In the genomic region with DNA sequence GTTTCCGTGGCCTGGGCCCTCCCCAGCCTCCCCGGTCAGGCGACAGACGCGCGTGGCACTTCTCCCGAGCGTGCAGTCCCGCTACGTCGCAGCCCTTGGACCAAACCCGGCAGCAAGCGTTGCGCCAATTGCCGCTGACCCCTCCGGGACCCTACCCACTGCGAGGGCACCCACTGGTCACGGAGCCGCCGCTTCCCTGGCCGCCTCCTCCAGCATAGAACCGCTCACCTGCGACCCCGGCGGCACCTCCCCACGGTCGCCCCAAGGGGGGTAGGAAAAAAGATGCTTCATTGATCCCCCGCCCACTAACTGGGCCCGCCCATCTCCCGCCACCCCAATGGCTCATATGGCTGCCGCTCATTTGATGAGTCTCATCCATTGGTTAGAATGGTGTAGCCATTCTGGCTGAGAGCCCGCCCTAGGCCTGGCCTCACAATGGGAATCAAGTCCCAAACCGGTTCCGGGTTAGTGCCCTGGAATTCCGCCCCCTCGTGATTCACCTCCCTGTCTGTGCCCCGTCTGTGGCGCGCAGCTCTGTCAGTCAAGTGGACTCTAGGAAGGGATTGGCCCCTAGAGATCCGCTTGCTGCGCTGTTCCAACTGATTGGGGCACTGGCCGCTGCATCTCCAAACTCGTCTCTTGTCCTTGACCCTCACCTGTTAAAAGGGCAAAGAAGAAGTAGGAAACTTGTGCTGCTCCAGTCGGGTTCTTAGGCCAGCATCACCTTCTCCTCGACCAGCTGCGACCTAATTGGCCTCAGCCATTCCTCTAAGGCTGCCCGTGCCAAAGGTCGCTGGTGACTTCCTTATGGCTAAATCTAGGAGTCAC, we compare ENCODE assay signal across 1 cellular context.
TF ChIP-seq lines count a peak whose summit lies in the region.

Gene MSANTD4 (minus strand): TSS at position 274 of the 828 bp plus-strand sequence. CDS start 11,323 bp downstream, outside the sequence.

TF ChIP-seq in K562, 482 proteins besides CTCF, POLR2A, EP300 and RAD21 (continued from another document and continues in another):
- TF ChIP-seq, protein P1, sequence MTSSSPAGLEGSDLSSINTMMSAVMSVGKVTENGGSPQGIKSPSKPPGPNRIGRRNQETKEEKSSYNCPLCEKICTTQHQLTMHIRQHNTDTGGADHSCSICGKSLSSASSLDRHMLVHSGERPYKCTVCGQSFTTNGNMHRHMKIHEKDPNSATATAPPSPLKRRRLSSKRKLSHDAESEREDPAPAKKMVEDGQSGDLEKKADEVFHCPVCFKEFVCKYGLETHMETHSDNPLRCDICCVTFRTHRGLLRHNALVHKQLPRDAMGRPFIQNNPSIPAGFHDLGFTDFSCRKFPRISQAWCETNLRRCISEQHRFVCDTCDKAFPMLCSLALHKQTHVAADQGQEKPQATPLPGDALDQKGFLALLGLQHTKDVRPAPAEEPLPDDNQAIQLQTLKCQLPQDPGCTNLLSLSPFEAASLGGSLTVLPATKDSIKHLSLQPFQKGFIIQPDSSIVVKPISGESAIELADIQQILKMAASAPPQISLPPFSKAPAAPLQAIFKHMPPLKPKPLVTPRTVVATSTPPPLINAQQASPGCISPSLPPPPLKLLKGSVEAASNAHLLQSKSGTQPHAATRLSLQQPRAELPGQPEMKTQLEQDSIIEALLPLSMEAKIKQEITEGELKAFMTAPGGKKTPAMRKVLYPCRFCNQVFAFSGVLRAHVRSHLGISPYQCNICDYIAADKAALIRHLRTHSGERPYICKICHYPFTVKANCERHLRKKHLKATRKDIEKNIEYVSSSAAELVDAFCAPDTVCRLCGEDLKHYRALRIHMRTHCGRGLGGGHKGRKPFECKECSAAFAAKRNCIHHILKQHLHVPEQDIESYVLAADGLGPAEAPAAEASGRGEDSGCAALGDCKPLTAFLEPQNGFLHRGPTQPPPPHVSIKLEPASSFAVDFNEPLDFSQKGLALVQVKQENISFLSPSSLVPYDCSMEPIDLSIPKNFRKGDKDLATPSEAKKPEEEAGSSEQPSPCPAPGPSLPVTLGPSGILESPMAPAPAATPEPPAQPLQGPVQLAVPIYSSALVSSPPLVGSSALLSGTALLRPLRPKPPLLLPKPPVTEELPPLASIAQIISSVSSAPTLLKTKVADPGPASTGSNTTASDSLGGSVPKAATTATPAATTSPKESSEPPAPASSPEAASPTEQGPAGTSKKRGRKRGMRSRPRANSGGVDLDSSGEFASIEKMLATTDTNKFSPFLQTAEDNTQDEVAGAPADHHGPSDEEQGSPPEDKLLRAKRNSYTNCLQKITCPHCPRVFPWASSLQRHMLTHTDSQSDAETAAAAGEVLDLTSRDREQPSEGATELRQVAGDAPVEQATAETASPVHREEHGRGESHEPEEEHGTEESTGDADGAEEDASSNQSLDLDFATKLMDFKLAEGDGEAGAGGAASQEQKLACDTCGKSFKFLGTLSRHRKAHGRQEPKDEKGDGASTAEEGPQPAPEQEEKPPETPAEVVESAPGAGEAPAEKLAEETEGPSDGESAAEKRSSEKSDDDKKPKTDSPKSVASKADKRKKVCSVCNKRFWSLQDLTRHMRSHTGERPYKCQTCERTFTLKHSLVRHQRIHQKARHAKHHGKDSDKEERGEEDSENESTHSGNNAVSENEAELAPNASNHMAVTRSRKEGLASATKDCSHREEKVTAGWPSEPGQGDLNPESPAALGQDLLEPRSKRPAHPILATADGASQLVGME (CRISPR knock-in tag; IDR thresholded peaks at IDR 0.05) = peak; percentile 77
- peak; percentile 74 for TF ChIP-seq EP400 (IDR thresholded peaks at IDR 0.05)
- TF ChIP-seq CC2D1A (IDR thresholded peaks at IDR 0.05) = peak; percentile 92
- TF ChIP-seq CBX3 (IDR thresholded peaks at IDR 0.05; ENCODE audit: borderline replicate concordance in 1 of 2, low read length in 2 of 2) = peak in 1 of 2 experiments; percentile 67; a peak in 2 of 3 replicates
- 0 out of 2 replicates have a peak, but pooled peaks have one; percentile 29 for TF ChIP-seq JUNB (CRISPR knock-in tag; conservative IDR thresholded peaks at IDR 0.05)
- no peak for TF ChIP-seq NFE2 (IDR thresholded peaks at IDR 0.05; ENCODE audit: low read depth)
- peak; percentile 81 for TF ChIP-seq CREM (IDR thresholded peaks at IDR 0.05; ENCODE audit: low read depth)
- peak; percentile 85 for TF ChIP-seq HNRNPLL (IDR thresholded peaks at IDR 0.05; ENCODE audit: low read depth, low read length, poor library complexity, severe bottlenecking)
- TF ChIP-seq MAZ (CRISPR knock-in tag; conservative IDR thresholded peaks at IDR 0.05 in 1 of 2, IDR thresholded peaks at IDR 0.05 in 1 of 2) = peak; percentile 59 to 60; a peak in 3 of 4 replicates
- TF ChIP-seq TEAD1 (CRISPR knock-in tag; IDR thresholded peaks at IDR 0.05) = peak; percentile 69 to 99
- TF ChIP-seq RBM25 (IDR thresholded peaks at IDR 0.05; ENCODE audit: low read depth, low read length, severe bottlenecking) = peak; percentile 88
- TF ChIP-seq POLR2AphosphoS5 (IDR thresholded peaks at IDR 0.05; ENCODE audit: control insufficient read depth, insufficient read depth, low read depth, low read length) = 0 out of 2 replicates have a peak, but pooled peaks have one; percentile 19
- peak; percentile 95 for TF ChIP-seq ASH1L (IDR thresholded peaks at IDR 0.05; ENCODE audit: borderline replicate concordance, low read depth, partially characterized antibody)
- TF ChIP-seq KDM4B (IDR thresholded peaks at IDR 0.05; ENCODE audit: borderline replicate concordance in 2 of 2, low read depth in 1 of 2) = peak in 1 of 2 experiments; percentile 74; a peak in 1 of 4 replicates
- no peak for TF ChIP-seq ZC3H8 (IDR thresholded peaks at IDR 0.05)
- TF ChIP-seq NR2C2 (CRISPR knock-in tag; IDR thresholded peaks at IDR 0.05) = peak; percentile 98
- TF ChIP-seq NR2C2 (tag; IDR thresholded peaks at IDR 0.05) = peak; percentile 99
- TF ChIP-seq, protein P2, sequence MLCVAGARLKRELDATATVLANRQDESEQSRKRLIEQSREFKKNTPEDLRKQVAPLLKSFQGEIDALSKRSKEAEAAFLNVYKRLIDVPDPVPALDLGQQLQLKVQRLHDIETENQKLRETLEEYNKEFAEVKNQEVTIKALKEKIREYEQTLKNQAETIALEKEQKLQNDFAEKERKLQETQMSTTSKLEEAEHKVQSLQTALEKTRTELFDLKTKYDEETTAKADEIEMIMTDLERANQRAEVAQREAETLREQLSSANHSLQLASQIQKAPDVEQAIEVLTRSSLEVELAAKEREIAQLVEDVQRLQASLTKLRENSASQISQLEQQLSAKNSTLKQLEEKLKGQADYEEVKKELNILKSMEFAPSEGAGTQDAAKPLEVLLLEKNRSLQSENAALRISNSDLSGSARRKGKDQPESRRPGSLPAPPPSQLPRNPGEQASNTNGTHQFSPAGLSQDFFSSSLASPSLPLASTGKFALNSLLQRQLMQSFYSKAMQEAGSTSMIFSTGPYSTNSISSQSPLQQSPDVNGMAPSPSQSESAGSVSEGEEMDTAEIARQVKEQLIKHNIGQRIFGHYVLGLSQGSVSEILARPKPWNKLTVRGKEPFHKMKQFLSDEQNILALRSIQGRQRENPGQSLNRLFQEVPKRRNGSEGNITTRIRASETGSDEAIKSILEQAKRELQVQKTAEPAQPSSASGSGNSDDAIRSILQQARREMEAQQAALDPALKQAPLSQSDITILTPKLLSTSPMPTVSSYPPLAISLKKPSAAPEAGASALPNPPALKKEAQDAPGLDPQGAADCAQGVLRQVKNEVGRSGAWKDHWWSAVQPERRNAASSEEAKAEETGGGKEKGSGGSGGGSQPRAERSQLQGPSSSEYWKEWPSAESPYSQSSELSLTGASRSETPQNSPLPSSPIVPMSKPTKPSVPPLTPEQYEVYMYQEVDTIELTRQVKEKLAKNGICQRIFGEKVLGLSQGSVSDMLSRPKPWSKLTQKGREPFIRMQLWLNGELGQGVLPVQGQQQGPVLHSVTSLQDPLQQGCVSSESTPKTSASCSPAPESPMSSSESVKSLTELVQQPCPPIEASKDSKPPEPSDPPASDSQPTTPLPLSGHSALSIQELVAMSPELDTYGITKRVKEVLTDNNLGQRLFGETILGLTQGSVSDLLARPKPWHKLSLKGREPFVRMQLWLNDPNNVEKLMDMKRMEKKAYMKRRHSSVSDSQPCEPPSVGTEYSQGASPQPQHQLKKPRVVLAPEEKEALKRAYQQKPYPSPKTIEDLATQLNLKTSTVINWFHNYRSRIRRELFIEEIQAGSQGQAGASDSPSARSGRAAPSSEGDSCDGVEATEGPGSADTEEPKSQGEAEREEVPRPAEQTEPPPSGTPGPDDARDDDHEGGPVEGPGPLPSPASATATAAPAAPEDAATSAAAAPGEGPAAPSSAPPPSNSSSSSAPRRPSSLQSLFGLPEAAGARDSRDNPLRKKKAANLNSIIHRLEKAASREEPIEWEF (CRISPR knock-in tag; IDR thresholded peaks at IDR 0.05) = no peak
- peak; percentile 78 for TF ChIP-seq PHF8 (IDR thresholded peaks at IDR 0.05; ENCODE audit: borderline replicate concordance, low read length)
- TF ChIP-seq MNT (conservative IDR thresholded peaks at IDR 0.05) = 0 out of 4 replicates have a peak, but pooled peaks of 1 of the 2 experiments have one; percentile 56
- TF ChIP-seq MYBL2 (IDR thresholded peaks at IDR 0.05; ENCODE audit: low read depth) = peak; percentile 67
- no peak for TF ChIP-seq MYBL2 (CRISPR knock-in tag; IDR thresholded peaks at IDR 0.05; ENCODE audit: borderline replicate concordance)
- TF ChIP-seq, protein P3, sequence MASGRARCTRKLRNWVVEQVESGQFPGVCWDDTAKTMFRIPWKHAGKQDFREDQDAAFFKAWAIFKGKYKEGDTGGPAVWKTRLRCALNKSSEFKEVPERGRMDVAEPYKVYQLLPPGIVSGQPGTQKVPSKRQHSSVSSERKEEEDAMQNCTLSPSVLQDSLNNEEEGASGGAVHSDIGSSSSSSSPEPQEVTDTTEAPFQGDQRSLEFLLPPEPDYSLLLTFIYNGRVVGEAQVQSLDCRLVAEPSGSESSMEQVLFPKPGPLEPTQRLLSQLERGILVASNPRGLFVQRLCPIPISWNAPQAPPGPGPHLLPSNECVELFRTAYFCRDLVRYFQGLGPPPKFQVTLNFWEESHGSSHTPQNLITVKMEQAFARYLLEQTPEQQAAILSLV (tag; IDR thresholded peaks at IDR 0.05) = no peak
- TF ChIP-seq TBP (optimal IDR thresholded peaks at IDR 0.05; ENCODE audit: low read depth, low read length) = peak; percentile 20
- peak; percentile 64 for TF ChIP-seq MTA2 (IDR thresholded peaks at IDR 0.05; ENCODE audit: low read depth)
- no peak for TF ChIP-seq ZNF224 (CRISPR knock-in tag; IDR thresholded peaks at IDR 0.05)
- peak; percentile 63; the same call in 1 of the 2 replicates for TF ChIP-seq DIDO1 (tag; IDR thresholded peaks at IDR 0.05; ENCODE audit: low read depth)
- TF ChIP-seq, protein P4, sequence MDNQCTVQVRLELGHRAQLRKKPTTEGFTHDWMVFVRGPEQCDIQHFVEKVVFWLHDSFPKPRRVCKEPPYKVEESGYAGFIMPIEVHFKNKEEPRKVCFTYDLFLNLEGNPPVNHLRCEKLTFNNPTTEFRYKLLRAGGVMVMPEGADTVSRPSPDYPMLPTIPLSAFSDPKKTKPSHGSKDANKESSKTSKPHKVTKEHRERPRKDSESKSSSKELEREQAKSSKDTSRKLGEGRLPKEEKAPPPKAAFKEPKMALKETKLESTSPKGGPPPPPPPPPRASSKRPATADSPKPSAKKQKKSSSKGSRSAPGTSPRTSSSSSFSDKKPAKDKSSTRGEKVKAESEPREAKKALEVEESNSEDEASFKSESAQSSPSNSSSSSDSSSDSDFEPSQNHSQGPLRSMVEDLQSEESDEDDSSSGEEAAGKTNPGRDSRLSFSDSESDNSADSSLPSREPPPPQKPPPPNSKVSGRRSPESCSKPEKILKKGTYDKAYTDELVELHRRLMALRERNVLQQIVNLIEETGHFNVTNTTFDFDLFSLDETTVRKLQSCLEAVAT (IDR thresholded peaks at IDR 0.05) = peak in 1 of 2 experiments; percentile 88; a peak in 2 of 4 replicates
- TF ChIP-seq TAF9B (IDR thresholded peaks at IDR 0.05; ENCODE audit: partially characterized antibody) = peak; percentile 34
- TF ChIP-seq VEZF1 (CRISPR knock-in tag; IDR thresholded peaks at IDR 0.05) = peak; percentile 81
- 0 out of 2 replicates have a peak, but pooled peaks have one; percentile 18 for TF ChIP-seq ZNF134 (CRISPR knock-in tag; conservative IDR thresholded peaks at IDR 0.05)
- 0 out of 2 replicates have a peak, but pooled peaks have one; percentile 6 for TF ChIP-seq ELF4 (CRISPR knock-in tag; IDR thresholded peaks at IDR 0.05)
- peak; percentile 71; the same call in 1 of the 2 replicates for TF ChIP-seq ELF2 (CRISPR knock-in tag; IDR thresholded peaks at IDR 0.05)
- TF ChIP-seq JUN (IDR thresholded peaks at IDR 0.05; ENCODE audit: borderline replicate concordance, low read depth, low read length) = peak; percentile 43; the same call in 1 of the 2 replicates
- TF ChIP-seq JUN (CRISPR knock-in tag; IDR thresholded peaks at IDR 0.05; ENCODE audit: borderline replicate concordance) = no peak
- peak; percentile 67 for TF ChIP-seq CREB1 (IDR thresholded peaks at IDR 0.05)
- TF ChIP-seq CREB1 (CRISPR knock-in tag; IDR thresholded peaks at IDR 0.05) = peak; percentile 76
- TF ChIP-seq RFX5 (IDR thresholded peaks at IDR 0.05; ENCODE audit: low read depth, low read length) = no peak
- TF ChIP-seq JUND (IDR thresholded peaks at IDR 0.05; ENCODE audit: borderline replicate concordance, low read depth, low read length) = peak; percentile 87
- peak; percentile 83; the same call in 2 of the 3 replicates for TF ChIP-seq JUND (tag; IDR thresholded peaks at IDR 0.05; ENCODE audit: borderline replicate concordance, low read depth, low read length)
